ENCODE assay signal across 4 cellular contexts in the genomic region with DNA sequence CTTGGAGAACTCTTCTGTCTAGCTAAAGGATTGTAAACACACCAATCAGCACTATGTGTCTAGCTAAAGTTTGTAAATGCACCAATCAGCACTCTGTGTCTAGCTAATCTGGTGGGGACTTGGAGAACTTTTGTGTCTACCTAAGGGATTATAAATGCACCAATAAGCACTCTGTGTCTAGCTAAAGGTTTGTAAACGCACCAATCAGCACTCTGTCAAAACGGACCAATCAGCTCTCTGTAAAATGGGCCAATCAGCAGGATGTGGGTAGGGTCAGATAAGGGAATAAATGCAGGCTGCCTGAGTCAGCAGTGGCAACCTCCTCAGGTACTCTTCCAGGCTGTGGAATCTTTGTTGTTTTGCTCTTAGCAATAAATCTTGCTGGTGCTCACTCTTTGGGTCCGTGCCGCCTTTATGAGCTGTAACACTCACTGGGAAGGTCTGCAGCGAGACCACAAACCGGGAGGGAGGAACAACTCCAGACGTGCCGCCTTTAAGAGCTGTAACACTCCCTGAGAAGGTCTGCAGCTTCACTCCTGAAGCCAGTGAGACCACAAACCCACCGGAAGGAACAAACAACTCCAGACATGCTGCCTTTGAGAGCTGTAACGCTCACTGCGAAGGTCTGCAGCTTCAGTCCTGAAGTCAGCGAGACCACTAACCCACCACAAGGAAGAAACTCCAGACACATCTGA. TPM values are rescaled to one million over a fixed set of nuclear protein-coding genes. Genes with fewer than 3 reads are reported as not detected.
"Had no signal": no experiment of that assay in that cellular context is flagged by ENCODE, and none has a peak within 500 bp of the region (broad histone marks: within the 10 kb centered on the region; RNA-seq: fewer than 3 reads in every experiment).

No MANE protein-coding gene starts in this region.

RNA-seq across cellular contexts. Expression of gene TMC3, which starts 40.4 kb away (rescaled TPM):
- total RNA-seq: esophagus mucosa, liver, pulmonary artery endothelial cell had no signal
- polyA plus RNA-seq: heart left ventricle had no signal
